8 cellular contexts compared by ENCODE assay signal in genomic region chr3:158105710-158106438, GRCh38. TPM values are rescaled to one million over a fixed set of nuclear protein-coding genes. Genes with fewer than 3 reads are reported as not detected.
DNase-seq lines count a peak whose midpoint lies in the region; ATAC-seq and TF ChIP-seq lines count a peak whose summit lies in the region.

TSS of gene SHOX2 (minus strand) at chr3:158106420. CDS start at chr3:158106024, 396 bp downstream.

- peaks cover 2% of the 10 kb centered on the region for H3K4me1 ChIP-seq in A673 (ENCODE audit: insufficient read depth, low read length, poor library complexity, severe bottlenecking)
- peaks cover 10% of the 10 kb centered on the region for H3K4me1 ChIP-seq in OCI-LY3 (ENCODE audit: low read length)
- H3K4me1 ChIP-seq in tibial artery: peaks cover 0 to 48% (median 23%) of the 10 kb centered on the region in 4 donors
- H3K4me1 ChIP-seq in thyroid gland: peaks cover 21 to 42% of the 10 kb centered on the region in 2 donors

- 0 out of 2 replicates have a peak within 1 kb of the TSS, but pooled peaks have one; percentile 9 for H2AFZ ChIP-seq in OCI-LY3 (ENCODE audit: low read depth, low read length)

- no peaks in the 10 kb centered on the region for H3K27me3 ChIP-seq in A673 (replicated peaks; ENCODE audit: insufficient read depth, low read depth, low read length, poor library complexity)
- no peaks in the 10 kb centered on the region; the same call in 1 of the 2 replicates for H3K27me3 ChIP-seq in GM06990 (replicated peaks; ENCODE audit: control insufficient read depth, insufficient read depth, low read length)
- no peaks in the 10 kb centered on the region for H3K27me3 ChIP-seq in OCI-LY3 (ENCODE audit: low read depth, low read length)
- no peaks in the 10 kb centered on the region for H3K27me3 ChIP-seq in tibial artery
- peaks cover 74% of the 10 kb centered on the region for H3K27me3 ChIP-seq in thyroid gland

- peaks cover 19% of the 10 kb centered on the region for H3K4me1 Mint-ChIP-seq in MCF 10A (ENCODE audit: insufficient read depth, unreplicated experiment)

- no peaks in the 10 kb centered on the region for H3K27me3 Mint-ChIP-seq in MCF 10A (ENCODE audit: insufficient read depth, unreplicated experiment)

- peaks cover 9% of the 10 kb centered on the region for H3K36me3 Mint-ChIP-seq in MCF 10A (ENCODE audit: insufficient read depth, unreplicated experiment)

- peak within 1 kb of the TSS; percentile 40 for H3K27ac ChIP-seq in A673 (ENCODE audit: low read depth, low read length, poor library complexity, severe bottlenecking)
- no peak within 1 kb of the TSS for H3K27ac ChIP-seq in OCI-LY3 (ENCODE audit: low read length)
- peak within 1 kb of the TSS; percentile 93 to 95 for H3K27ac ChIP-seq in tibial artery
- H3K27ac ChIP-seq in thyroid gland: no peak within 1 kb of the TSS

- H3K9me3 Mint-ChIP-seq in MCF 10A (ENCODE audit: unreplicated experiment): no peaks in the 10 kb centered on the region

- peak; percentile 61 for DNase-seq in A673 (ENCODE audit: low spot score)
- peak; percentile 46 for DNase-seq in GM06990 (ENCODE audit: extremely low read depth, insufficient read length)
- DNase-seq in MCF 10A (ENCODE audit: unreplicated experiment): peak; percentile 59
- DNase-seq in left colon: peak; percentile 38 to 48
- DNase-seq in tibial artery: peak; percentile 68 to 87
- no peak for DNase-seq in thyroid gland

- H3K36me3 ChIP-seq in A673 (ENCODE audit: insufficient read depth, low read length, poor library complexity, severe bottlenecking) (no peaks in the 10 kb centered on the region), GM06990 (ENCODE audit: control insufficient read depth, insufficient read depth, low read length) (no peaks in the 10 kb centered on the region), OCI-LY3 (replicated peaks; ENCODE audit: low read depth, low read length) (no peaks in the 10 kb centered on the region), tibial artery (peaks cover 0 to 6% (median under 1%) of the 10 kb centered on the region in 3 donors), thyroid gland (no peaks in the 10 kb centered on the region)

- BruUV-seq in A673 (replicated peaks; lab: Mats Ljungman, UMichigan) (no TSS peak), MCF 10A (replicated peaks; lab: Mats Ljungman, UMichigan) (no TSS peak)

- POLR2A ChIA-PET in A673 (lab: Charles Lee; ENCODE audit: low non-redundant PET) (no interaction called here), MCF 10A (lab: Yijun Ruan, JAX) (interaction anchor here (0.6 to 1.1 kb wide), 7 partner anchors 46 to 328 kb away, joined by 3 to 4 read pairs (median 3); no protein-coding TSS in a partner anchor)

- no peaks in the 10 kb centered on the region for H4K20me1 ChIP-seq in OCI-LY3 (ENCODE audit: insufficient read depth, low read length)

- H3K4me3 Mint-ChIP-seq in MCF 10A (ENCODE audit: unreplicated experiment): peak within 1 kb of the TSS; percentile 93

- 2 to 3% methylated on average over 47 to 54 of the region's 54 CpGs for WGBS in thyroid gland, 2 donors

- H3K9me3 ChIP-seq in A673 (ENCODE audit: low read depth, low read length, poor library complexity, severe bottlenecking) (no peaks in the 10 kb centered on the region), OCI-LY3 (ENCODE audit: insufficient read depth, low read length) (no peaks in the 10 kb centered on the region), tibial artery (no peaks in the 10 kb centered on the region), thyroid gland (no peaks in the 10 kb centered on the region)

- intact Hi-C loops in A673 (cut with micrococcal nuclease; ENCODE audit: unreplicated experiment) (loop anchor here (5.0 kb wide), 1 partner anchor 326 kb away; no protein-coding TSS in a partner anchor), MCF 10A (cut with micrococcal nuclease) (no loop called here), left colon (cut with DNase I, micrococcal nuclease) (no loop called here), tibial artery (cut with DNase I; ENCODE audit: low total_unique reads) (no loop called here), thyroid gland (cut with DNase I) (no loop called here)

- TF ChIP-seq CTCF in A673 (conservative IDR thresholded peaks at IDR 0.05; ENCODE audit: low read depth, low read length) (no peak), GM06990 (IDR thresholded peaks at IDR 0.05; ENCODE audit: insufficient read depth, low read length, poor library complexity, severe bottlenecking) (no peak), OCI-LY3 (IDR thresholded peaks at IDR 0.05; ENCODE audit: low read depth, low read length) (no peak), MCF 10A (IDR thresholded peaks at IDR 0.05; ENCODE audit: unreplicated experiment) (no peak), tibial artery (IDR thresholded peaks at IDR 0.05) (no peak), thyroid gland (IDR thresholded peaks at IDR 0.05) (no peak)

- ATAC-seq in left colon (peak; percentile 44), HG03520 (IDR thresholded peaks at IDR 0.05; ENCODE audit: unreplicated experiment) (no peak)

- peak within 1 kb of the TSS; percentile 58 for H3K4me2 ChIP-seq in OCI-LY3 (ENCODE audit: low read length)

- peak within 1 kb of the TSS; percentile 66 for H3K9ac ChIP-seq in OCI-LY3 (ENCODE audit: low read length)

- H3K79me2 ChIP-seq in OCI-LY3 (ENCODE audit: low read length): peaks cover 10% of the 10 kb centered on the region

- CTCF ChIA-PET in A673 (lab: Charles Lee) (interaction anchor here (0.7 kb wide), 1 partner anchor 234 kb away, joined by 3 read pairs; no protein-coding TSS in a partner anchor), MCF 10A (lab: Yijun Ruan, JAX) (interaction anchor here (0.9 to 1.2 kb wide), 3 partner anchors 49 to 499 kb away, joined by 3 to 6 read pairs (median 5); no protein-coding TSS in a partner anchor)

- no peak for TF ChIP-seq POLR2A in thyroid gland (IDR thresholded peaks at IDR 0.05)

- H3K4me3 ChIP-seq in A673 (ENCODE audit: low read depth, low read length, poor library complexity, severe bottlenecking): peak within 1 kb of the TSS; percentile 92
- H3K4me3 ChIP-seq in GM06990 (replicated peaks; ENCODE audit: low read depth, low read length): peak within 1 kb of the TSS; percentile 59
- peak within 1 kb of the TSS; percentile 83 for H3K4me3 ChIP-seq in OCI-LY3 (ENCODE audit: low read length)
- peak within 1 kb of the TSS; percentile 79 to 84 for H3K4me3 ChIP-seq in tibial artery
- peak within 1 kb of the TSS in 1 of 3 donors; percentile 29 for H3K4me3 ChIP-seq in thyroid gland (replicated peaks in 1 of 3)

- H3K27ac Mint-ChIP-seq in MCF 10A (ENCODE audit: low read depth, unreplicated experiment): peak within 1 kb of the TSS; percentile 72

RNA-seq across cellular contexts. Expression of gene SHOX2, which starts in this region (rescaled TPM):
- total RNA-seq in A673 (2021) (1.7 and 2.9 TPM in 2 replicates), MCF 10A (2022) (2.6 and 3.1 TPM in 2 replicates), left colon (under 1 TPM; 0.09 to 0.36 TPM), thyroid gland (1 to 10 TPM in 1 of 4 donors, under 1 TPM in 3; 0.22 to 1.6 (median 0.58) TPM)

Comparison
In these comparisons a context has a peak if more than half of its experiments do, and no peak if none do; other contexts are left out.
1. Peak in DNase-seq and ATAC-seq in left colon; RNA of the gene not detected or under 1 TPM.
2. DNase-seq: peak in A673 (single experiment), GM06990 (single experiment), MCF 10A (single experiment) and tibial artery (2 of 2); none in thyroid gland (0 of 2).
3. H3K27ac ChIP-seq: peak in A673 (single experiment) and tibial artery (2 of 2); none in OCI-LY3 (single experiment) and thyroid gland (0 of 3).